In the genomic region with DNA sequence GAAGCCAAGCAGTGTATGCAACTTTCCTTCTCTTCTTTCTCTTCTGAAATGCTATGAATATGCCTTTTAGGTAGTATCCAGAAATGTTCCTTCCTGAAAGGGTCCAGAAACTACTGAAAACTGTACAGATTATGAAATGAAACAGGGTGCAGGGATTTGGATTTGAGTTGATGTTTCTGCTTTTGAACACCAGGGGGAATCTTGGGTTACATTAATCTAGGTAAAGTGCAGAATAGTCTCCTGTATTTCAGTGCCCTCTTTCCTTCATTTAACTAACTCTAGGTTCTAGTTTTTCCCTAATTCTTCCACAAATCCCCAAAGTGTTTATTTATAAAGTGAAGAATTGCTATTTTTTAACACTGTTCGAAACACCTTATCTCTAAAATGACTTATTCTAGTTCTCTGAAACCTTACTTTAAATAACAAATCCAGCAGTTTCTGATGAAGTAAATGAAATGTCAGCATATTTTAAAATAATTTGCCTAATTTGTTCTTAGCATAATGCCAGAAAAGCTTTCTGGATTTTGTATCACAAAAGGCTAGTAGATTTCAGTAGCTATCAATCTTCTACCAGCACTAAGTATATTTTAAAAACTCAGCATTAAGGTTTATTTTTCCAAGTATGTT, we compare ENCODE assay signal across 9 cellular contexts.
A peak's percentile ranks its signal among the peaks of the same experiment; 100 is the strongest.
DNase-seq lines count a peak whose midpoint lies in the region; ATAC-seq, FAIRE-seq and TF ChIP-seq lines count a peak whose summit lies in the region.
"Had no signal": no experiment of that assay in that cellular context is flagged by ENCODE, and none has a peak within 500 bp of the region (broad histone marks: within the 10 kb centered on the region; RNA-seq: fewer than 3 reads in every experiment).

No MANE protein-coding gene starts in this region.

- H3K4me3 Mint-ChIP-seq in CD4-positive, alpha-beta memory T cell, result no peak overlapping the region
- H3K4me3 Mint-ChIP-seq: central memory CD8-positive, alpha-beta T cell had no signal

- no peak overlapping the region for H3K27ac Mint-ChIP-seq in CD4-positive, alpha-beta memory T cell

- H3K27ac ChIP-seq in AG04450 (ENCODE audit: low read depth, low read length), result no peak overlapping the region
- H3K27ac ChIP-seq in CD4-positive, alpha-beta memory T cell (ENCODE audit: low read depth, low read length), result no peak overlapping the region

- no peaks in the 10 kb centered on the region for H3K4me1 ChIP-seq in CD4-positive, alpha-beta memory T cell (ENCODE audit: insufficient read depth, low read length)

- no peaks in the 10 kb centered on the region for H3K4me1 Mint-ChIP-seq in CD4-positive, alpha-beta memory T cell
- H3K4me1 Mint-ChIP-seq: central memory CD8-positive, alpha-beta T cell had no signal

- no peaks in the 10 kb centered on the region for H3K36me3 Mint-ChIP-seq in CD4-positive, alpha-beta memory T cell

- no peak overlapping the region for H3K4me3 ChIP-seq in AG04450 (ENCODE audit: low read depth, low read length)
- no peak overlapping the region for H3K4me3 ChIP-seq in CD4-positive, alpha-beta memory T cell (ENCODE audit: low read length in 2 of 2)

- intact Hi-C loops in CD4-positive, alpha-beta memory T cell (cut with micrococcal nuclease), result no loop called here

- ATAC-seq in GM18909 (IDR thresholded peaks at IDR 0.05; ENCODE audit: poor library complexity, unreplicated experiment), result no peak

- FAIRE-seq in GM19239 (lab: Jason Lieb, UNC), result peak; percentile 76

- H3K27me3 Mint-ChIP-seq in CD4-positive, alpha-beta memory T cell, result no peaks in the 10 kb centered on the region
- H3K27me3 Mint-ChIP-seq: central memory CD8-positive, alpha-beta T cell had no signal

- POLR2A ChIA-PET in AG04450 (lab: Yijun Ruan, JAX), result no interaction called here
- POLR2A ChIA-PET in CD4-positive, alpha-beta memory T cell (lab: Charles Lee; ENCODE audit: partially characterized antibody), result no interaction called here

- H3K9me3 Mint-ChIP-seq in CD4-positive, alpha-beta memory T cell, result peaks cover 0 to 3% (median under 1%) of the 10 kb centered on the region in 8 donors
- H3K9me3 Mint-ChIP-seq: central memory CD8-positive, alpha-beta T cell had no signal

- H3K9me3 ChIP-seq in AG04450 (ENCODE audit: control insufficient read depth, insufficient read depth, low read length), result no peaks in the 10 kb centered on the region
- H3K9me3 ChIP-seq in CD4-positive, alpha-beta memory T cell (ENCODE audit: control insufficient read depth in 1 of 2, low read length in 2 of 2), result no peaks in the 10 kb centered on the region

- H3K27me3 ChIP-seq in AG04450 (ENCODE audit: control insufficient read depth, insufficient read depth, low read length), result no peaks in the 10 kb centered on the region
- H3K27me3 ChIP-seq in CD4-positive, alpha-beta memory T cell (ENCODE audit: insufficient read depth, low read length), result no peaks in the 10 kb centered on the region

- DNase-seq in AG04450 (ENCODE audit: low read depth, low spot score) (no peak), GM19239 (ENCODE audit: insufficient read length, low spot score) (no peak), NCI-H1105 (lab: John Stamatoyannopoulos, UW) (peak; percentile 12), cerebellar cortex (ENCODE audit: low spot score) (peak; percentile 36), putamen (ENCODE audit: low spot score) (peak; percentile 9)
- DNase-seq in stimulated activated CD4-positive, alpha-beta T cell treated with anti-CD3 and anti-CD28 coated beads, Interleukin-2, amount 100 ng/mL, for 48 hours, result no peak
- DNase-seq in CD4-positive, alpha-beta memory T cell, result no peak

- CTCF ChIA-PET in AG04450 (lab: Charles Lee), result interaction anchor here (0.8 to 1.4 kb wide), 3 partner anchors 11 to 584 kb away, joined by 3 read pairs; no protein-coding TSS in a partner anchor
- CTCF ChIA-PET in CD4-positive, alpha-beta memory T cell (lab: Charles Lee; ENCODE audit: partially characterized antibody), result no interaction called here

- TF ChIP-seq CTCF in AG04450 (IDR thresholded peaks at IDR 0.05; ENCODE audit: low read depth, low read length), result peak; percentile 51

- no peaks in the 10 kb centered on the region for H3K36me3 ChIP-seq in CD4-positive, alpha-beta memory T cell (ENCODE audit: insufficient read depth, low read length)

Comparison
In these comparisons a context has a peak if more than half of its experiments do, and no peak if none do; other contexts are left out.
1. DNase-seq: peak in NCI-H1105 (single experiment), cerebellar cortex (single experiment) and putamen (single experiment); none in AG04450 (single experiment), GM19239 (single experiment), stimulated activated CD4-positive, alpha-beta T cell treated with anti-CD3 and anti-CD28 coated beads, Interleukin-2, amount 100 ng/mL, for 48 hours (0 of 2) and CD4-positive, alpha-beta memory T cell (0 of 5).